Comparison of ENCODE assay signal across 8 cellular contexts in genomic region chr4:85825937-85826678, GRCh38.
A peak's percentile ranks its signal among the peaks of the same experiment; 100 is the strongest.
DNase-seq lines count a peak whose midpoint lies in the region; ATAC-seq and TF ChIP-seq lines count a peak whose summit lies in the region.

No MANE protein-coding gene starts in this region.

- H3K27me3 Mint-ChIP-seq in brain (no peaks in the 10 kb centered on the region), memory B cell (no peaks in the 10 kb centered on the region)

- H3K36me3 Mint-ChIP-seq in brain = no peaks in the 10 kb centered on the region
- H3K36me3 Mint-ChIP-seq in memory B cell = peaks cover 4% of the 10 kb centered on the region

- DNase-seq in A172 (ENCODE audit: low spot score) (peak; percentile 38), M059J (ENCODE audit: low read depth) (peak; percentile 91), memory B cell (ENCODE audit: low spot score in 2 of 2) (no peak), GDM1 (lab: John Stamatoyannopoulos, UW) (no peak), activated T-cell treated with anti-CD3 and anti-CD28 coated beads for 4 hours (no peak), activated gamma-delta T cell (lab: John Stamatoyannopoulos, UW) (no peak)

- ATAC-seq in GM19025 (IDR thresholded peaks at IDR 0.05; ENCODE audit: low read depth, unreplicated experiment) = peak; percentile 44
- ATAC-seq in memory B cell (ENCODE audit: low read depth) = no peak

- TF ChIP-seq CTCF in brain (conservative IDR thresholded peaks at IDR 0.05) = peak; percentile 23 to 39

- H3K9me3 Mint-ChIP-seq in brain (no peaks in the 10 kb centered on the region), memory B cell (no peaks in the 10 kb centered on the region)

- H3K27ac Mint-ChIP-seq in brain = peak overlapping the region; percentile 2 to 83 (median 59)
- peak overlapping the region; percentile 79 for H3K27ac Mint-ChIP-seq in memory B cell

- H3K4me3 Mint-ChIP-seq in brain (peak overlapping the region; percentile 3 to 71 (median 18)), memory B cell (no peak overlapping the region)

- H3K4me1 Mint-ChIP-seq in brain (peaks cover 79% of the 10 kb centered on the region), memory B cell (peaks cover 39% of the 10 kb centered on the region)

Comparison
In these comparisons a context has a peak if more than half of its experiments do, and no peak if none do; other contexts are left out.
1. DNase-seq: peak in A172 (single experiment) and M059J (single experiment); none in memory B cell (0 of 2), GDM1 (single experiment), activated T-cell treated with anti-CD3 and anti-CD28 coated beads for 4 hours (single experiment) and activated gamma-delta T cell (single experiment).